Comparison of ENCODE assay signal across 7 cellular contexts in genomic region chr9:133217333-133217988, GRCh38. TPM values are rescaled to one million over a fixed set of nuclear protein-coding genes. Genes with fewer than 3 reads are reported as not detected.
"Had no signal": no experiment of that assay in that cellular context is flagged by ENCODE, and none has a peak within 500 bp of the region (broad histone marks: within the 10 kb centered on the region; RNA-seq: fewer than 3 reads in every experiment).

No MANE protein-coding gene starts in this region.

RNA-seq across cellular contexts. Expression of gene OBP2B, which starts 8.4 kb away (rescaled TPM):
- total RNA-seq: HT-29, LHCN-M2, MCF 10A, OCI-LY7, PC-3, SK-MEL-5 had no signal
- polyA plus RNA-seq: SK-N-SH had no signal

RNA-seq across cellular contexts. Expression of gene GBGT1, which starts 53.7 kb away (rescaled TPM):
- total RNA-seq: HT-29, MCF 10A, PC-3, SK-MEL-5 had no signal

RNA-seq across cellular contexts. Expression of gene ABO, which starts 57.5 kb away (rescaled TPM):
- total RNA-seq: LHCN-M2, MCF 10A, OCI-LY7, PC-3, SK-MEL-5 had no signal
- polyA plus RNA-seq: SK-N-SH had no signal
